In genomic region chr22:37301144-37301820, GRCh38 we compare ENCODE assay signal across 13 cellular contexts. TPM values are rescaled to one million over a fixed set of nuclear protein-coding genes. Genes with fewer than 3 reads are reported as not detected.
A peak's percentile ranks its signal among the peaks of the same experiment; 100 is the strongest.
DNase-seq lines count a peak whose midpoint lies in the region; ATAC-seq and TF ChIP-seq lines count a peak whose summit lies in the region.
"Had no signal": no experiment of that assay in that cellular context is flagged by ENCODE, and none has a peak within 500 bp of the region (broad histone marks: within the 10 kb centered on the region; RNA-seq: fewer than 3 reads in every experiment).

No MANE protein-coding gene starts in this region.

- intact Hi-C loops in ovary (cut with DNase I) (no loop called here), thyroid gland (cut with DNase I) (no loop called here), right lobe of liver (cut with DNase I) (no loop called here)

- H3K36me3 Mint-ChIP-seq in activated naive CD4-positive, alpha-beta T cell treated with anti-CD3 and anti-CD28 coated beads, Interleukin-2, amount 10 ng/mL, durations not matched to agents 7 days and 5 days = peaks cover 88% of the 10 kb centered on the region
- H3K36me3 Mint-ChIP-seq in T-helper 17 cell (ENCODE audit: low read depth) = peaks cover 5% of the 10 kb centered on the region

- TF ChIP-seq CTCF in fibroblast of pulmonary artery (IDR thresholded peaks at IDR 0.05; ENCODE audit: low read length, missing control alignments) = no peak
- TF ChIP-seq CTCF in ovary (IDR thresholded peaks at IDR 0.05) = no peak
- TF ChIP-seq CTCF in thyroid gland (IDR thresholded peaks at IDR 0.05) = no peak
- TF ChIP-seq CTCF in right lobe of liver (IDR thresholded peaks at IDR 0.05) = no peak

- no peak overlapping the region for H3K4me3 ChIP-seq in fibroblast of pulmonary artery (replicated peaks; ENCODE audit: low read depth, low read length)
- no peak overlapping the region for H3K4me3 ChIP-seq in ovary
- no peak overlapping the region for H3K4me3 ChIP-seq in thyroid gland (replicated peaks in 1 of 3)
- no peak overlapping the region for H3K4me3 ChIP-seq in right lobe of liver
- H3K4me3 ChIP-seq: lung, uterus had no signal

- no peak for TF ChIP-seq POLR2A in ovary (IDR thresholded peaks at IDR 0.05)
- TF ChIP-seq POLR2A in thyroid gland (IDR thresholded peaks at IDR 0.05) = no peak
- TF ChIP-seq POLR2A in right lobe of liver (IDR thresholded peaks at IDR 0.05) = no peak

- WGBS in ovary, 3 donors = 95 to 97% (median 96%) methylated on average over 6 of the region's 6 CpGs
- 95% methylated on average over 6 of the region's 6 CpGs for WGBS in thyroid gland, 2 donors
- 79% methylated on average over 2 of the region's 6 CpGs for WGBS in right lobe of liver (ENCODE audit: insufficient coverage, low coverage, low lambda C conversion rate, missing lambda C conversion rate)

- no peaks in the 10 kb centered on the region for H3K9me3 ChIP-seq in T-helper 17 cell (ENCODE audit: control insufficient read depth, low read length, poor library complexity, severe bottlenecking)
- H3K9me3 ChIP-seq in ovary = no peaks in the 10 kb centered on the region
- no peaks in the 10 kb centered on the region for H3K9me3 ChIP-seq in thyroid gland
- H3K9me3 ChIP-seq in right lobe of liver = no peaks in the 10 kb centered on the region
- H3K9me3 ChIP-seq: uterus had no signal

- no peak overlapping the region for H3K27ac ChIP-seq in ovary
- H3K27ac ChIP-seq in thyroid gland = no peak overlapping the region
- no peak overlapping the region for H3K27ac ChIP-seq in right lobe of liver
- H3K27ac ChIP-seq: uterus had no signal

- in situ Hi-C loops in ACHN (cut with HindIII; ENCODE audit: low pct_ligation_motif_present, low pct_unique_long_range_greater_than_20kb, low sequenced_read_pairs) = no loop called here

- H3K27me3 ChIP-seq in ovary (no peaks in the 10 kb centered on the region), thyroid gland (no peaks in the 10 kb centered on the region), right lobe of liver (no peaks in the 10 kb centered on the region)
- H3K27me3 ChIP-seq: uterus had no signal

- no peak for TF ChIP-seq EP300 in ovary (IDR thresholded peaks at IDR 0.05)

- CTCF ChIA-PET in activated naive CD4-positive, alpha-beta T cell treated with anti-CD3 and anti-CD28 coated beads, Interleukin-2, amount 10 ng/mL, durations not matched to agents 7 days and 5 days (lab: Charles Lee) = interaction anchor here (1.1 kb wide), 3 partner anchors 8 to 151 kb away, joined by 3 to 8 read pairs (median 4); no protein-coding TSS in a partner anchor

- H3K36me3 ChIP-seq in ovary (no peaks in the 10 kb centered on the region), thyroid gland (no peaks in the 10 kb centered on the region), right lobe of liver (no peaks in the 10 kb centered on the region)
- H3K36me3 ChIP-seq: uterus had no signal

- peaks cover 97% of the 10 kb centered on the region for H3K4me1 Mint-ChIP-seq in activated naive CD4-positive, alpha-beta T cell treated with anti-CD3 and anti-CD28 coated beads, Interleukin-2, amount 10 ng/mL, durations not matched to agents 7 days and 5 days
- peaks cover 48% of the 10 kb centered on the region for H3K4me1 Mint-ChIP-seq in T-helper 17 cell

- no peak for DNase-seq in activated naive CD4-positive, alpha-beta T cell treated with anti-CD3 and anti-CD28 coated beads, Interleukin-2, amount 10 ng/mL, durations not matched to agents 7 days and 5 days
- no peak for DNase-seq in activated naive CD4-positive, alpha-beta T cell (lab: John Stamatoyannopoulos, UW)
- DNase-seq in T-helper 17 cell = no peak
- peak; percentile 38 for DNase-seq in fibroblast of pulmonary artery (ENCODE audit: low read depth)
- DNase-seq in ACHN = no peak
- no peak for DNase-seq in ovary
- DNase-seq in thyroid gland = no peak
- DNase-seq in right lobe of liver = no peak
- DNase-seq: MM.1S, SW 1271, uterus had no signal

- peak; percentile 26 for ATAC-seq in T-helper 17 cell
- ATAC-seq in right lobe of liver = no peak

- no peaks in the 10 kb centered on the region for H3K9me3 Mint-ChIP-seq in activated naive CD4-positive, alpha-beta T cell treated with anti-CD3 and anti-CD28 coated beads, Interleukin-2, amount 10 ng/mL, durations not matched to agents 7 days and 5 days

- H3K27me3 Mint-ChIP-seq in activated naive CD4-positive, alpha-beta T cell treated with anti-CD3 and anti-CD28 coated beads, Interleukin-2, amount 10 ng/mL, durations not matched to agents 7 days and 5 days = no peaks in the 10 kb centered on the region
- H3K27me3 Mint-ChIP-seq in T-helper 17 cell = no peaks in the 10 kb centered on the region

- H3K27ac Mint-ChIP-seq in activated naive CD4-positive, alpha-beta T cell treated with anti-CD3 and anti-CD28 coated beads, Interleukin-2, amount 10 ng/mL, durations not matched to agents 7 days and 5 days = peak overlapping the region; percentile 96
- H3K27ac Mint-ChIP-seq in T-helper 17 cell = peak overlapping the region; percentile 96

- H3K4me1 ChIP-seq in ovary (ENCODE audit: insufficient read depth) (no peaks in the 10 kb centered on the region), thyroid gland (no peaks in the 10 kb centered on the region), right lobe of liver (no peaks in the 10 kb centered on the region)
- H3K4me1 ChIP-seq: uterus had no signal

- peak overlapping the region; percentile 70 for H3K4me3 Mint-ChIP-seq in activated naive CD4-positive, alpha-beta T cell treated with anti-CD3 and anti-CD28 coated beads, Interleukin-2, amount 10 ng/mL, durations not matched to agents 7 days and 5 days
- peak overlapping the region; percentile 82 for H3K4me3 Mint-ChIP-seq in T-helper 17 cell

RNA-seq across cellular contexts. Expression of gene CYTH4, which starts 19.0 kb away (rescaled TPM):
- 10 to 100 TPM; 89.5 to 98.7 TPM for total RNA-seq in T-helper 17 cell
- 10 to 100 TPM in 2 of 7 donors, 1 to 10 TPM in 5; 2.4 to 14.5 (median 6.2) TPM for total RNA-seq in ovary
- 1 to 10 TPM; 2.6 to 9.1 TPM for polyA plus RNA-seq in ovary
- 10 to 100 TPM in 1 of 4 donors, 1 to 10 TPM in 3; 3.3 to 15.1 (median 4.2) TPM for total RNA-seq in thyroid gland
- 10 to 100 TPM in 1 of 6 experiments, 1 to 10 TPM in 5; 2.9 to 12.8 (median 4.0) TPM for total RNA-seq in right lobe of liver
- total RNA-seq: G401 had no signal

RNA-seq across cellular contexts. Expression of gene RAC2, which starts 57.2 kb away (rescaled TPM):
- total RNA-seq in T-helper 17 cell (100 to 1,000 TPM; 297 to 478 TPM), ovary (10 to 100 TPM in 2 of 7 donors, 1 to 10 TPM in 5; 2.3 to 18.4 (median 6.0) TPM), thyroid gland (1 to 10 TPM; 3.6 to 6.0 (median 4.6) TPM), right lobe of liver (10 to 100 TPM in 1 of 6 experiments, 1 to 10 TPM in 5; 3.4 to 12.9 (median 6.5) TPM)
- 10 to 100 TPM in 1 of 2 donors, 1 to 10 TPM in 1; 3.9 to 11.0 TPM for polyA plus RNA-seq in ovary
- total RNA-seq: G401 had no signal

Comparison
In these comparisons a context has a peak if more than half of its experiments do, and no peak if none do; other contexts are left out.
1. RNA of gene CYTH4, which starts 19.0 kb away (total RNA-seq): 89.5 to 98.7 TPM in T-helper 17 cell; 2.4 to 14.5 TPM in ovary, 2.9 to 12.8 TPM in right lobe of liver and 3.3 to 15.1 TPM in thyroid gland; every median in the first group is over 4 times any median in the second.
2. RNA of gene RAC2, which starts 57.2 kb away (total RNA-seq): 297 to 478 TPM in T-helper 17 cell; 3.4 to 12.9 TPM in right lobe of liver, 2.3 to 18.4 TPM in ovary and 3.6 to 6.0 TPM in thyroid gland; every median in the first group is over 10 times any median in the second.